ENCODE assay signal across 2 cellular contexts in the genomic region with DNA sequence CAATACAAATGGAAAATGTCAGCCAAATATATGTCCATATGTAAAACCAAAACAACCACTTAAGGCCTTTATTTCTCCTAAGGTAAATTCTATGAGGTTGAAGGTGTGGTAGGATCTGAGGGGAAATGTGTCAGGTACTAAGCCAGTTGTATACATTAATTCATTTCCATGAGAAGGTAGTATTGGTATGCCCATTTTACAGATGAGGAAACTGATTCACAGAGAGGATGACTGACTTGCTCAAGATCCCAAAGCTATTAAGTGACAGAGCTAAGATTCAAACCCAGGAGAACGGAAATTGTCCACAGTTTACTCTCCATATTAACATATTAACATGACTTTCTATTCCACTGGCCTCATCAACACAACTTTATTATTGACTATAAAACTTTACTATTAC.
TF ChIP-seq lines count a peak whose summit lies in the region.

No MANE protein-coding gene starts in this region.

TF ChIP-seq in IMR-90, 13 proteins besides CTCF, POLR2A, EP300 and RAD21:
- TF ChIP-seq, protein P1, sequence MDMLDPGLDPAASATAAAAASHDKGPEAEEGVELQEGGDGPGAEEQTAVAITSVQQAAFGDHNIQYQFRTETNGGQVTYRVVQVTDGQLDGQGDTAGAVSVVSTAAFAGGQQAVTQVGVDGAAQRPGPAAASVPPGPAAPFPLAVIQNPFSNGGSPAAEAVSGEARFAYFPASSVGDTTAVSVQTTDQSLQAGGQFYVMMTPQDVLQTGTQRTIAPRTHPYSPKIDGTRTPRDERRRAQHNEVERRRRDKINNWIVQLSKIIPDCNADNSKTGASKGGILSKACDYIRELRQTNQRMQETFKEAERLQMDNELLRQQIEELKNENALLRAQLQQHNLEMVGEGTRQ (IDR thresholded peaks at IDR 0.05; ENCODE audit: low read depth, low read length), result no peak
- no peak for TF ChIP-seq FOS (IDR thresholded peaks at IDR 0.05; ENCODE audit: low read depth, low read length)
- TF ChIP-seq MAFK (IDR thresholded peaks at IDR 0.05; ENCODE audit: low read depth, low read length), result no peak
- TF ChIP-seq SMC3 (IDR thresholded peaks at IDR 0.05; ENCODE audit: low read depth, low read length), result no peak
- no peak for TF ChIP-seq RCOR1 (IDR thresholded peaks at IDR 0.05; ENCODE audit: insufficient replicate concordance, low read length)
- TF ChIP-seq BHLHE40 (IDR thresholded peaks at IDR 0.05; ENCODE audit: low read depth, low read length), result no peak
- TF ChIP-seq MAZ (IDR thresholded peaks at IDR 0.05; ENCODE audit: borderline replicate concordance, low read depth, low read length), result no peak
- TF ChIP-seq RFX5 (IDR thresholded peaks at IDR 0.05; ENCODE audit: low read depth, low read length), result no peak
- TF ChIP-seq, protein P2, sequence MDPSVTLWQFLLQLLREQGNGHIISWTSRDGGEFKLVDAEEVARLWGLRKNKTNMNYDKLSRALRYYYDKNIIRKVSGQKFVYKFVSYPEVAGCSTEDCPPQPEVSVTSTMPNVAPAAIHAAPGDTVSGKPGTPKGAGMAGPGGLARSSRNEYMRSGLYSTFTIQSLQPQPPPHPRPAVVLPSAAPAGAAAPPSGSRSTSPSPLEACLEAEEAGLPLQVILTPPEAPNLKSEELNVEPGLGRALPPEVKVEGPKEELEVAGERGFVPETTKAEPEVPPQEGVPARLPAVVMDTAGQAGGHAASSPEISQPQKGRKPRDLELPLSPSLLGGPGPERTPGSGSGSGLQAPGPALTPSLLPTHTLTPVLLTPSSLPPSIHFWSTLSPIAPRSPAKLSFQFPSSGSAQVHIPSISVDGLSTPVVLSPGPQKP (IDR thresholded peaks at IDR 0.05; ENCODE audit: borderline replicate concordance, low read depth, low read length), result no peak
- TF ChIP-seq MXI1 (IDR thresholded peaks at IDR 0.05; ENCODE audit: borderline replicate concordance, low read depth, low read length), result no peak
- no peak for TF ChIP-seq CHD1 (IDR thresholded peaks at IDR 0.05; ENCODE audit: low read depth, low read length)
- no peak for TF ChIP-seq CEBPB (IDR thresholded peaks at IDR 0.05; ENCODE audit: low read depth, low read length)
- no peak for TF ChIP-seq NFE2L2 (IDR thresholded peaks at IDR 0.05; ENCODE audit: low read depth, low read length)

TF ChIP-seq in H1, 55 proteins besides CTCF, POLR2A, EP300 and RAD21:
- TF ChIP-seq CEBPB (IDR thresholded peaks at IDR 0.05; ENCODE audit: low read depth, low read length) (no peak), FOSL1 (IDR thresholded peaks at IDR 0.05; ENCODE audit: insufficient read depth, low read depth, low read length) (no peak), SIRT6 (IDR thresholded peaks at IDR 0.05; ENCODE audit: low read length) (no peak), SP2 (IDR thresholded peaks at IDR 0.05; ENCODE audit: low read length) (no peak), CTBP2 (IDR thresholded peaks at IDR 0.05; ENCODE audit: borderline replicate concordance, insufficient read depth, insufficient read length, low read length) (no peak), BRCA1 (IDR thresholded peaks at IDR 0.05; ENCODE audit: low read depth, low read length) (no peak), TBP (IDR thresholded peaks at IDR 0.05; ENCODE audit: low read depth, low read length) (no peak), RBBP5 (IDR thresholded peaks at IDR 0.05; ENCODE audit: borderline replicate concordance, low read depth, low read length) (no peak), KDM1A (IDR thresholded peaks at IDR 0.05; ENCODE audit: borderline replicate concordance, low read length) (peak; percentile 86)
TF ChIP-seq in H1: peak in this region for 1.
